In genomic region chr22:45309422-45310227, GRCh38 we compare ENCODE assay signal across 1 cellular context.
TF ChIP-seq lines count a peak whose summit lies in the region.

Gene FAM118A, plus strand, starts transcription at chr22:45309934. Its CDS starts 12,446 bp downstream, at chr22:45322380.

TF ChIP-seq in K562, 482 proteins besides CTCF, POLR2A, EP300 and RAD21 (continued from another document and continues in another):
- TF ChIP-seq CHD7 (IDR thresholded peaks at IDR 0.05; ENCODE audit: low read depth, low read length) = no peak
- no peak for TF ChIP-seq RBM15 (IDR thresholded peaks at IDR 0.05; ENCODE audit: insufficient read depth, low read length)
- no peak for TF ChIP-seq RBM14 (IDR thresholded peaks at IDR 0.05; ENCODE audit: borderline replicate concordance, insufficient read depth, low read depth, low read length)
- peak; percentile 55; the same call in 1 of the 2 replicates for TF ChIP-seq POLR2AphosphoS5 (IDR thresholded peaks at IDR 0.05; ENCODE audit: control insufficient read depth, insufficient read depth, low read depth, low read length)
- no peak for TF ChIP-seq ZNF57 (CRISPR knock-in tag; IDR thresholded peaks at IDR 0.05)
- TF ChIP-seq ADNP (tag; IDR thresholded peaks at IDR 0.05) = no peak
- no peak for TF ChIP-seq MBD1 (CRISPR knock-in tag; IDR thresholded peaks at IDR 0.05)
- TF ChIP-seq POLR3A (IDR thresholded peaks at IDR 0.05; ENCODE audit: borderline replicate concordance, extremely low read depth, insufficient read depth, insufficient read length) = no peak
- peak; percentile 90 for TF ChIP-seq RBBP5 (IDR thresholded peaks at IDR 0.05; ENCODE audit: borderline replicate concordance, insufficient read depth, low read length, poor library complexity, severe bottlenecking)
- no peak for TF ChIP-seq FOXJ2 (tag; IDR thresholded peaks at IDR 0.05)
- TF ChIP-seq, protein P1, sequence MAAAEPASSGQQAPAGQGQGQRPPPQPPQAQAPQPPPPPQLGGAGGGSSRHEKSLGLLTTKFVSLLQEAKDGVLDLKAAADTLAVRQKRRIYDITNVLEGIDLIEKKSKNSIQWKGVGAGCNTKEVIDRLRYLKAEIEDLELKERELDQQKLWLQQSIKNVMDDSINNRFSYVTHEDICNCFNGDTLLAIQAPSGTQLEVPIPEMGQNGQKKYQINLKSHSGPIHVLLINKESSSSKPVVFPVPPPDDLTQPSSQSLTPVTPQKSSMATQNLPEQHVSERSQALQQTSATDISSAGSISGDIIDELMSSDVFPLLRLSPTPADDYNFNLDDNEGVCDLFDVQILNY (CRISPR knock-in tag; IDR thresholded peaks at IDR 0.05) = no peak
- no peak for TF ChIP-seq NFIX (CRISPR knock-in tag; IDR thresholded peaks at IDR 0.05; ENCODE audit: low read depth)
- TF ChIP-seq ZNF134 (CRISPR knock-in tag; conservative IDR thresholded peaks at IDR 0.05) = no peak
- TF ChIP-seq ZNF197 (CRISPR knock-in tag; IDR thresholded peaks at IDR 0.05; ENCODE audit: low read depth) = no peak
- TF ChIP-seq STAT5B (CRISPR knock-in tag; IDR thresholded peaks at IDR 0.05) = no peak
- no peak for TF ChIP-seq PHTF2 (CRISPR knock-in tag; IDR thresholded peaks at IDR 0.05)
- TF ChIP-seq SIN3A (IDR thresholded peaks at IDR 0.05; ENCODE audit: borderline replicate concordance in 2 of 2, control insufficient read depth in 1 of 2, low read depth in 2 of 2, low read length in 2 of 2) = peak; percentile 77 to 86; a peak in 2 of 4 replicates
- TF ChIP-seq BRCA1 (IDR thresholded peaks at IDR 0.05) = no peak
- no peak for TF ChIP-seq BRCA1 (CRISPR knock-in tag; IDR thresholded peaks at IDR 0.05)
- TF ChIP-seq ZNF507 (tag; conservative IDR thresholded peaks at IDR 0.05) = no peak
- no peak for TF ChIP-seq CBFB (CRISPR knock-in tag; IDR thresholded peaks at IDR 0.05)
- TF ChIP-seq GATAD2B (IDR thresholded peaks at IDR 0.05; ENCODE audit: borderline replicate concordance) = peak; percentile 61; the same call in 1 of the 2 replicates
- no peak for TF ChIP-seq XRCC3 (IDR thresholded peaks at IDR 0.05)
- TF ChIP-seq ZBTB26 (CRISPR knock-in tag; IDR thresholded peaks at IDR 0.05) = no peak
- no peak for TF ChIP-seq ZNF12 (CRISPR knock-in tag; IDR thresholded peaks at IDR 0.05)
- 0 out of 2 replicates have a peak, but pooled peaks have one; percentile 8 for TF ChIP-seq NFIC (IDR thresholded peaks at IDR 0.05)
- TF ChIP-seq PML (IDR thresholded peaks at IDR 0.05; ENCODE audit: low read length) = no peak
- no peak for TF ChIP-seq ZNF77 (CRISPR knock-in tag; IDR thresholded peaks at IDR 0.05)
- TF ChIP-seq LARP7 (IDR thresholded peaks at IDR 0.05) = no peak
- TF ChIP-seq DIDO1 (tag; IDR thresholded peaks at IDR 0.05; ENCODE audit: low read depth) = no peak
- TF ChIP-seq BRD9 (IDR thresholded peaks at IDR 0.05; ENCODE audit: low read depth, partially characterized antibody) = no peak
- no peak for TF ChIP-seq JUNB (CRISPR knock-in tag; conservative IDR thresholded peaks at IDR 0.05)
- TF ChIP-seq ZNF24 (IDR thresholded peaks at IDR 0.05) = no peak
- no peak for TF ChIP-seq IRF2 (CRISPR knock-in tag; IDR thresholded peaks at IDR 0.05)
- no peak for TF ChIP-seq FOS (IDR thresholded peaks at IDR 0.05; ENCODE audit: extremely low read depth, insufficient read length)
- TF ChIP-seq AFF1 (IDR thresholded peaks at IDR 0.05; ENCODE audit: low read depth in 1 of 2, partially characterized antibody in 2 of 2) = no peak
- no peak for TF ChIP-seq ZNF76 (CRISPR knock-in tag; IDR thresholded peaks at IDR 0.05; ENCODE audit: borderline replicate concordance)
- TF ChIP-seq MYNN (IDR thresholded peaks at IDR 0.05) = no peak
- no peak for TF ChIP-seq MYNN (CRISPR knock-in tag; IDR thresholded peaks at IDR 0.05)
- no peak for TF ChIP-seq KLF6 (CRISPR knock-in tag; IDR thresholded peaks at IDR 0.05; ENCODE audit: borderline replicate concordance)
- TF ChIP-seq HCFC1 (IDR thresholded peaks at IDR 0.05; ENCODE audit: low read depth, low read length) = peak; percentile 73
- no peak for TF ChIP-seq ZBTB9 (CRISPR knock-in tag; IDR thresholded peaks at IDR 0.05)
